8 cellular contexts compared by ENCODE assay signal in genomic region chr9:83707518-83707767, GRCh38. TPM values are rescaled to one million over a fixed set of nuclear protein-coding genes. Genes with fewer than 3 reads are reported as not detected.
DNase-seq lines count a peak whose midpoint lies in the region; ATAC-seq and TF ChIP-seq lines count a peak whose summit lies in the region.

No MANE protein-coding gene starts in this region.

- peaks cover 8 to 21% (median 20%) of the 10 kb centered on the region in 3 donors for H3K4me1 ChIP-seq in skeletal muscle tissue (ENCODE audit: control insufficient read depth in 3 of 3, insufficient read depth in 3 of 3, low read length in 3 of 3)

- no peaks in the 10 kb centered on the region for H3K27me3 Mint-ChIP-seq in activated naive CD4-positive, alpha-beta T cell treated with anti-CD3 and anti-CD28 coated beads, Interleukin-2, amount 10 ng/mL, durations not matched to agents 7 days and 5 days

- peak overlapping the region; percentile 99 for H3K27ac Mint-ChIP-seq in activated naive CD4-positive, alpha-beta T cell treated with anti-CD3 and anti-CD28 coated beads, Interleukin-2, amount 10 ng/mL, durations not matched to agents 7 days and 5 days

- DNase-seq in DMS79 treated with DMSO at 0.1 percent for 48 hours (lab: John Stamatoyannopoulos, UW) (peak; percentile 15), DMS79 (lab: John Stamatoyannopoulos, UW) (no peak), HCEC 1CT (peak; percentile 79), MG63 (peak; percentile 78), left ventricle myocardium superior (no peak), GM10266 (ENCODE audit: extremely low spot score) (no peak)
- DNase-seq in activated naive CD4-positive, alpha-beta T cell treated with anti-CD3 and anti-CD28 coated beads, Interleukin-2, amount 10 ng/mL, durations not matched to agents 7 days and 5 days: no peak

- no peaks in the 10 kb centered on the region for H3K9me3 ChIP-seq in MG63
- no peaks in the 10 kb centered on the region for H3K9me3 ChIP-seq in skeletal muscle tissue (ENCODE audit: control insufficient read depth in 3 of 3, low read length in 3 of 3)

- TF ChIP-seq CTCF in GM10266 (IDR thresholded peaks at IDR 0.05; ENCODE audit: control insufficient read depth, insufficient read depth, low read depth, missing control alignments): no peak

- H3K4me3 Mint-ChIP-seq in activated naive CD4-positive, alpha-beta T cell treated with anti-CD3 and anti-CD28 coated beads, Interleukin-2, amount 10 ng/mL, durations not matched to agents 7 days and 5 days: peak overlapping the region; percentile 78

- intact Hi-C loops in left ventricle myocardium superior (cut with micrococcal nuclease): no loop called here

- CTCF ChIA-PET in activated naive CD4-positive, alpha-beta T cell treated with anti-CD3 and anti-CD28 coated beads, Interleukin-2, amount 10 ng/mL, durations not matched to agents 7 days and 5 days (lab: Charles Lee): interaction anchor here (1.2 to 1.4 kb wide), 2 partner anchors 60 to 83 kb away, joined by 3 to 5 read pairs; no protein-coding TSS in a partner anchor

- no peaks in the 10 kb centered on the region for H3K9me3 Mint-ChIP-seq in activated naive CD4-positive, alpha-beta T cell treated with anti-CD3 and anti-CD28 coated beads, Interleukin-2, amount 10 ng/mL, durations not matched to agents 7 days and 5 days

- ATAC-seq in left ventricle myocardium superior: peak; percentile 79

- H3K27me3 ChIP-seq in MG63: no peaks in the 10 kb centered on the region
- no peaks in the 10 kb centered on the region for H3K27me3 ChIP-seq in skeletal muscle tissue (ENCODE audit: control insufficient read depth in 3 of 3, insufficient read depth in 3 of 3, low read length in 3 of 3)

- peak overlapping the region; percentile 100 for H3K27ac ChIP-seq in skeletal muscle tissue (ENCODE audit: low read depth, low read length)

- peak overlapping the region; percentile 97 to 100 (median 97) for H3K9ac ChIP-seq in skeletal muscle tissue (ENCODE audit: low read depth in 1 of 3, low read length in 3 of 3)

- H3K36me3 Mint-ChIP-seq in activated naive CD4-positive, alpha-beta T cell treated with anti-CD3 and anti-CD28 coated beads, Interleukin-2, amount 10 ng/mL, durations not matched to agents 7 days and 5 days: peaks cover 15% of the 10 kb centered on the region

- peaks cover 48% of the 10 kb centered on the region for H3K4me1 Mint-ChIP-seq in activated naive CD4-positive, alpha-beta T cell treated with anti-CD3 and anti-CD28 coated beads, Interleukin-2, amount 10 ng/mL, durations not matched to agents 7 days and 5 days

- H3K4me3 ChIP-seq in MG63 (peak overlapping the region; percentile 87), skeletal muscle tissue (ENCODE audit: low read length in 3 of 3) (peak overlapping the region; percentile 91 to 94 (median 92))

- H3K36me3 ChIP-seq in MG63 (no peaks in the 10 kb centered on the region; the same call in 1 of the 2 replicates), skeletal muscle tissue (ENCODE audit: control insufficient read depth in 3 of 3, insufficient read depth in 3 of 3, low read length in 3 of 3) (no peaks in the 10 kb centered on the region)

RNA-seq across cellular contexts. Expression of gene UBQLN1, which starts 0.3 kb away (rescaled TPM):
- 77.3 and 105 TPM in 2 replicates for total RNA-seq in MG63 (2014; rRNA removed; shearing (Covaris generic); ENCODE audit: low replicate concordance)
- 85.2 TPM for total RNA-seq in left ventricle myocardium superior
- 92.4 TPM for total RNA-seq in skeletal muscle tissue

Comparison
In these comparisons a context has a peak if more than half of its experiments do, and no peak if none do; other contexts are left out.
1. DNase-seq: peak in DMS79 treated with DMSO at 0.1 percent for 48 hours (single experiment), HCEC 1CT (single experiment) and MG63 (single experiment); none in DMS79 (single experiment), activated naive CD4-positive, alpha-beta T cell treated with anti-CD3 and anti-CD28 coated beads, Interleukin-2, amount 10 ng/mL, durations not matched to agents 7 days and 5 days (single experiment), left ventricle myocardium superior (single experiment) and GM10266 (single experiment).